ENCODE assay signal across 22 cellular contexts in the genomic region with DNA sequence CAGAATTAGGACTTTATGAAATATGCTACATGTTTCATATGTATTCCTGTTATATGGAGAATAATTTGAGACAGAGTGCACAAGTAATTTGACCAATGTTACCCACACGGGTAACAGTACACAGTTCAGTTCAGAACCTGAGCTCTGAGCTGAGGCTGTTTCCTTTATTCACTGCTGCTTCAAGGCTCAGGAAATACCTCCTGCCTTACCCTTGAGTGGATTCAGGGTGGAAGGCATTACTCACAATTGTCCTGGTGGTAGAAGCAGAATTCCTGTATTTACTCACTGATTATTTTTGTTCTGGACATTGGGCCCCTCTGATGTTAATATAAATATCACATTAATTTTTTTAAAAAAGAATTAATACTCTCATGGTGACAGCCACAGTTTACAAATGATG.
DNase-seq lines count a peak whose midpoint lies in the region; ATAC-seq, FAIRE-seq and TF ChIP-seq lines count a peak whose summit lies in the region.
"Had no signal": no experiment of that assay in that cellular context is flagged by ENCODE, and none has a peak within 500 bp of the region (broad histone marks: within the 10 kb centered on the region; RNA-seq: fewer than 3 reads in every experiment).

No MANE protein-coding gene starts in this region.

- no peak overlapping the region for H3K27ac Mint-ChIP-seq in stimulated activated effector memory CD8-positive, alpha-beta T cell treated with anti-CD3 and anti-CD28 coated beads, Interleukin-12 subunit alpha, Interleukin-12 subunit beta, amount 100 ng/mL, for 72 hours
- H3K27ac Mint-ChIP-seq: activated CD4-positive, alpha-beta T cell treated with anti-CD3 and anti-CD28 coated beads for 36 hours; dendritic cell treated with granulocyte-macrophage colony-stimulating factor and Interleukin-4, amounts not matched to agents 40 ng/mL and 50 ng/mL, for 4 days had no signal

- TF ChIP-seq POLR2A in breast epithelium (IDR thresholded peaks at IDR 0.05), result no peak

- H3K36me3 ChIP-seq in bronchial epithelial cell (ENCODE audit: control insufficient read depth, insufficient read depth, low read length) (no peaks in the 10 kb centered on the region), breast epithelium (no peaks in the 10 kb centered on the region)
- H3K36me3 ChIP-seq: esophagus squamous epithelium, right atrium auricular region, SJCRH30, vagina had no signal

- TF ChIP-seq CTCF in AG04449 (IDR thresholded peaks at IDR 0.05; ENCODE audit: insufficient read depth, low read length, missing control alignments), result peak; percentile 8
- TF ChIP-seq CTCF in bronchial epithelial cell (IDR thresholded peaks at IDR 0.05; ENCODE audit: insufficient read depth, low read length, severe bottlenecking), result no peak
- TF ChIP-seq CTCF in breast epithelium (IDR thresholded peaks at IDR 0.05), result no peak

- no peaks in the 10 kb centered on the region for H3K27me3 ChIP-seq in bronchial epithelial cell (ENCODE audit: control insufficient read depth, insufficient read depth, low read length)
- no peaks in the 10 kb centered on the region for H3K27me3 ChIP-seq in breast epithelium
- H3K27me3 ChIP-seq: esophagus squamous epithelium, hepatocyte, right atrium auricular region, SJCRH30, vagina had no signal

- H3K4me1 ChIP-seq in breast epithelium, result no peaks in the 10 kb centered on the region
- H3K4me1 ChIP-seq: vagina had no signal

- POLR2A ChIA-PET in AG04449 (lab: Yijun Ruan, JAX), result no interaction called here

- CTCF ChIA-PET in AG04449 (lab: Yijun Ruan, JAX), result no interaction called here

- no peaks in the 10 kb centered on the region for H3K9me3 ChIP-seq in breast epithelium
- H3K9me3 ChIP-seq: esophagus squamous epithelium, mucosa of descending colon, right atrium auricular region, SJCRH30, vagina had no signal

- FAIRE-seq in bronchial epithelial cell (lab: Jason Lieb, UNC), result no peak

- intact Hi-C loops in breast epithelium (cut with DNase I; ENCODE audit: low total_unique reads), result no loop called here

- H3K36me3 Mint-ChIP-seq in stimulated activated effector memory CD8-positive, alpha-beta T cell treated with anti-CD3 and anti-CD28 coated beads, Interleukin-12 subunit alpha, Interleukin-12 subunit beta, amount 100 ng/mL, for 72 hours, result no peaks in the 10 kb centered on the region
- H3K36me3 Mint-ChIP-seq: CD8-positive, alpha-beta memory T cell had no signal

- no peak overlapping the region for H3K4me3 ChIP-seq in AG04449 (ENCODE audit: low read depth, low read length)
- H3K4me3 ChIP-seq in bronchial epithelial cell (ENCODE audit: low read depth, low read length), result no peak overlapping the region
- no peak overlapping the region for H3K4me3 ChIP-seq in breast epithelium
- H3K4me3 ChIP-seq: esophagus squamous epithelium, hepatocyte, mucosa of descending colon, right atrium auricular region, SJCRH30, vagina had no signal

- H3K4me1 Mint-ChIP-seq in stimulated activated effector memory CD8-positive, alpha-beta T cell treated with anti-CD3 and anti-CD28 coated beads, Interleukin-12 subunit alpha, Interleukin-12 subunit beta, amount 100 ng/mL, for 72 hours, result no peaks in the 10 kb centered on the region

- H3K27ac ChIP-seq in breast epithelium, result no peak overlapping the region
- H3K27ac ChIP-seq: esophagus squamous epithelium, hepatocyte, right atrium auricular region, SJCRH30, vagina had no signal

- DNase-seq in AG04449 (ENCODE audit: low read depth, low spot score), result no peak
- DNase-seq in LHCN-M2 (ENCODE audit: low read depth), result peak; percentile 40
- peak; percentile 59 for DNase-seq in bronchial epithelial cell (ENCODE audit: low read depth)
- DNase-seq in iris pigment epithelial cell (ENCODE audit: low read depth), result peak; percentile 85
- no peak for DNase-seq in stimulated activated effector memory CD8-positive, alpha-beta T cell treated with anti-CD3 and anti-CD28 coated beads, Interleukin-12 subunit alpha, Interleukin-12 subunit beta, amount 100 ng/mL, for 72 hours (ENCODE audit: low spot score in 2 of 2)
- DNase-seq in breast epithelium (ENCODE audit: low spot score in 2 of 2), result no peak
- DNase-seq: activated CD4-positive, alpha-beta T cell treated with anti-CD3 and anti-CD28 coated beads for 36 hours; activated gamma-delta T cell treated with Interleukin-2 at 50 U/mL for 16 hours; anterior cingulate cortex; CD8-positive, alpha-beta memory T cell; esophagus squamous epithelium; left colon; mucosa of descending colon; NCI-H2029; NCI-H524; SJCRH30 had no signal

- H3K9me3 Mint-ChIP-seq in stimulated activated effector memory CD8-positive, alpha-beta T cell treated with anti-CD3 and anti-CD28 coated beads, Interleukin-12 subunit alpha, Interleukin-12 subunit beta, amount 100 ng/mL, for 72 hours, result no peaks in the 10 kb centered on the region
- H3K9me3 Mint-ChIP-seq: dendritic cell treated with granulocyte-macrophage colony-stimulating factor and Interleukin-4, amounts not matched to agents 40 ng/mL and 50 ng/mL, for 4 days had no signal

- ATAC-seq in HG02840 (IDR thresholded peaks at IDR 0.05; ENCODE audit: low FRiP score, unreplicated experiment) (no peak), GM18870 (IDR thresholded peaks at IDR 0.05; ENCODE audit: unreplicated experiment) (no peak)
- no peak for ATAC-seq in stimulated activated effector memory CD8-positive, alpha-beta T cell treated with anti-CD3 and anti-CD28 coated beads, Interleukin-12 subunit alpha, Interleukin-12 subunit beta, amount 100 ng/mL, for 72 hours
- ATAC-seq: activated CD4-positive, alpha-beta T cell treated with anti-CD3 and anti-CD28 coated beads for 36 hours; left colon; mucosa of descending colon had no signal

- no peak overlapping the region for H3K4me3 Mint-ChIP-seq in stimulated activated effector memory CD8-positive, alpha-beta T cell treated with anti-CD3 and anti-CD28 coated beads, Interleukin-12 subunit alpha, Interleukin-12 subunit beta, amount 100 ng/mL, for 72 hours
- H3K4me3 Mint-ChIP-seq: activated CD4-positive, alpha-beta T cell treated with anti-CD3 and anti-CD28 coated beads for 36 hours; CD8-positive, alpha-beta memory T cell; dendritic cell treated with granulocyte-macrophage colony-stimulating factor and Interleukin-4, amounts not matched to agents 40 ng/mL and 50 ng/mL, for 4 days had no signal

Comparison
In these comparisons a context has a peak if more than half of its experiments do, and no peak if none do; other contexts are left out.
1. DNase-seq: peak in LHCN-M2 (single experiment), bronchial epithelial cell (single experiment) and iris pigment epithelial cell (single experiment); none in AG04449 (single experiment), stimulated activated effector memory CD8-positive, alpha-beta T cell treated with anti-CD3 and anti-CD28 coated beads, Interleukin-12 subunit alpha, Interleukin-12 subunit beta, amount 100 ng/mL, for 72 hours (0 of 2) and breast epithelium (0 of 2).